Comparison of ENCODE assay signal across 12 cellular contexts in the genomic region with DNA sequence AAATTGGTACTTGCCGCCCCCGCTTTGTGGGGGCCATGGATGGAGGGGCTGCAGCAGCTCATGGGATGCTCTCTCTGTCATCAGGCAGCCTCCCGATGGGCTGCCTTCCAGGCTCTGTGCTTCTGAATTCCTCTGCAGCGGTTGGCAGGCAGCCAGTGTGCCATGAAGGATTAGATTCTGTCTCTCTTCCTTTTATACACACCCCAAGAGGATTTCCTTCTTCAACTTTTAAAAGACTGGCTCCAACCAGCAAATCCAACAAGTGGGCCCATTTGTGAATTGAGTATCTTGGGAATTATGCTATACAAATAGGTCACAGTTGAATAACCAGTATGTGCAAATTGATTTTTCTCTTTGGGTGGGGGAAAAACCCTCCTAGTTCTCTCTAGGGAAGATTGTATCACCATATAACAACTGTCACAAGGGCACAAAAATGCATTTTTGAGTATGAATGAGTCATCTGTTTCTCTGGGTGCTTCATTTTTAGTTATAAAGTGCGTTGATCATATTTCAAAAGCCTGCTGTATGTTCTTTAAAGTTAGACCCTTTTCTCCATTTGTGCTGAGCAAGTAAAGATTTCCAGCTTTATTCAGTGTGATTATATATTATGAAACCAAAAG.
DNase-seq lines count a peak whose midpoint lies in the region; ATAC-seq, FAIRE-seq and TF ChIP-seq lines count a peak whose summit lies in the region.
"Had no signal": no experiment of that assay in that cellular context is flagged by ENCODE, and none has a peak within 500 bp of the region (broad histone marks: within the 10 kb centered on the region; RNA-seq: fewer than 3 reads in every experiment).

No MANE protein-coding gene starts in this region.

- no peaks in the 10 kb centered on the region for H3K27me3 Mint-ChIP-seq in HFFc6 (ENCODE audit: insufficient read depth)
- H3K27me3 Mint-ChIP-seq in effector memory CD8-positive, alpha-beta T cell, result no peaks in the 10 kb centered on the region
- H3K27me3 Mint-ChIP-seq: CD4-positive, CD25-positive, alpha-beta regulatory T cell had no signal

- H2AFZ ChIP-seq in ACC112 (ENCODE audit: low read length, unreplicated experiment) (peak overlapping the region; percentile 25), keratinocyte (ENCODE audit: control insufficient read depth, low read length) (no peak overlapping the region)

- H3K4me2 ChIP-seq in keratinocyte (ENCODE audit: control insufficient read depth, extremely low read depth, insufficient read depth, low read depth, low read length), result no peak overlapping the region

- H3K36me3 ChIP-seq in ACC112 (ENCODE audit: insufficient read depth, low read length) (no peaks in the 10 kb centered on the region), keratinocyte (ENCODE audit: control insufficient read depth in 2 of 2, extremely low read depth in 1 of 2, insufficient read depth in 2 of 2, low read length in 2 of 2) (no peaks in the 10 kb centered on the region)

- H3K9me3 Mint-ChIP-seq in HFFc6, result no peaks in the 10 kb centered on the region
- peaks cover 4 to 7% of the 10 kb centered on the region in 2 donors for H3K9me3 Mint-ChIP-seq in effector memory CD8-positive, alpha-beta T cell

- FAIRE-seq in keratinocyte (lab: Jason Lieb, UNC) (peak; percentile 5), RCC 7860 (lab: Jason Lieb, UNC) (no peak)

- dilution Hi-C loops in keratinocyte (cut with MboI; ENCODE audit: extremely low pct_ligation_motif_present, low sequenced_read_pairs), result no loop called here

- H3K9me1 ChIP-seq in keratinocyte (ENCODE audit: control insufficient read depth, extremely low read depth, insufficient read depth, low read length), result no peaks in the 10 kb centered on the region

- H3K4me3 Mint-ChIP-seq in HFFc6, result no peak overlapping the region
- no peak overlapping the region for H3K4me3 Mint-ChIP-seq in effector memory CD8-positive, alpha-beta T cell
- H3K4me3 Mint-ChIP-seq: CD4-positive, CD25-positive, alpha-beta regulatory T cell had no signal

- H3K27me3 ChIP-seq in ACC112 (ENCODE audit: insufficient read depth, low read length), result no peaks in the 10 kb centered on the region
- no peaks in the 10 kb centered on the region for H3K27me3 ChIP-seq in keratinocyte (ENCODE audit: control insufficient read depth, extremely low read depth, insufficient read depth, low read length)

- H3K4me3 ChIP-seq in ACC112 (ENCODE audit: low read depth, low read length) (0 out of 2 replicates have a peak overlapping the region, but pooled peaks have one; percentile 4), keratinocyte (ENCODE audit: control insufficient read depth in 2 of 3, extremely low read depth in 1 of 3, insufficient read depth in 2 of 3, low read depth in 1 of 3, low read length in 3 of 3) (no peak overlapping the region)
- H3K4me3 ChIP-seq: skin epidermis had no signal

- no peak overlapping the region for H3K9ac ChIP-seq in keratinocyte (ENCODE audit: control insufficient read depth, extremely low read depth, insufficient read depth, low read length)

- peaks cover 19% of the 10 kb centered on the region for H3K4me1 ChIP-seq in ACC112 (ENCODE audit: control insufficient read depth, insufficient read depth, low read length, unreplicated experiment)
- peaks cover 7% of the 10 kb centered on the region for H3K4me1 ChIP-seq in keratinocyte (ENCODE audit: control insufficient read depth, extremely low read depth, insufficient read depth, low read length)

- H3K36me3 Mint-ChIP-seq in HFFc6 (ENCODE audit: low read depth), result no peaks in the 10 kb centered on the region
- no peaks in the 10 kb centered on the region for H3K36me3 Mint-ChIP-seq in effector memory CD8-positive, alpha-beta T cell (ENCODE audit: insufficient read depth)
- H3K36me3 Mint-ChIP-seq: CD4-positive, CD25-positive, alpha-beta regulatory T cell had no signal

- no peaks in the 10 kb centered on the region for H4K20me1 ChIP-seq in keratinocyte (ENCODE audit: control insufficient read depth, extremely low read depth, insufficient read depth, low read length)

- H3K4me1 Mint-ChIP-seq in HFFc6 (ENCODE audit: low read depth), result peaks cover 28% of the 10 kb centered on the region
- H3K4me1 Mint-ChIP-seq in effector memory CD8-positive, alpha-beta T cell (ENCODE audit: low read depth in 2 of 2), result no peaks in the 10 kb centered on the region

- H3K27ac Mint-ChIP-seq in HFFc6, result no peak overlapping the region
- no peak overlapping the region for H3K27ac Mint-ChIP-seq in effector memory CD8-positive, alpha-beta T cell
- H3K27ac Mint-ChIP-seq: CD4-positive, CD25-positive, alpha-beta regulatory T cell had no signal

- H3K79me2 ChIP-seq in ACC112 (ENCODE audit: control insufficient read depth, insufficient read depth, low read length, unreplicated experiment), result no peaks in the 10 kb centered on the region
- no peaks in the 10 kb centered on the region for H3K79me2 ChIP-seq in keratinocyte (ENCODE audit: control insufficient read depth, insufficient read depth, low read length)

- no peak for TF ChIP-seq CTCF in HFFc6 (IDR thresholded peaks at IDR 0.05)
- no peak for TF ChIP-seq CTCF in keratinocyte (optimal IDR thresholded peaks at IDR 0.05 in 1 of 3, IDR thresholded peaks at IDR 0.05 in 1 of 3, conservative IDR thresholded peaks at IDR 0.05 in 1 of 3; ENCODE audit: extremely low read depth in 1 of 3, insufficient read depth in 2 of 3, low read length in 3 of 3)

- ATAC-seq in effector memory CD8-positive, alpha-beta T cell (replicated peaks), result no peak

- peak overlapping the region; percentile 56 for H3K27ac ChIP-seq in ACC112 (ENCODE audit: low read depth, low read length)
- H3K27ac ChIP-seq in keratinocyte (ENCODE audit: control insufficient read depth, insufficient read depth, low read length), result no peak overlapping the region
- H3K27ac ChIP-seq: skin epidermis had no signal

- DNase-seq in HFFc6, result peak; percentile 26
- peak; percentile 69 for DNase-seq in amniotic epithelial cell (ENCODE audit: low read depth)
- DNase-seq in keratinocyte (ENCODE audit: low read depth, low spot score), result no peak
- DNase-seq in effector memory CD8-positive, alpha-beta T cell, result no peak
- no peak for DNase-seq in activated CD8-positive, alpha-beta memory T cell treated with anti-CD3 and anti-CD28 coated beads, Interleukin-2, amount 50 U/mL, for 4 hours
- no peak for DNase-seq in SIG-M5 (lab: John Stamatoyannopoulos, UW)
- DNase-seq in RCC 7860 (ENCODE audit: low spot score), result no peak
- DNase-seq: CD4-positive, CD25-positive, alpha-beta regulatory T cell; dermis blood vessel endothelial cell; stimulated activated naive CD4-positive, alpha-beta T cell had no signal

- H3K9me3 ChIP-seq in keratinocyte (ENCODE audit: control insufficient read depth, low read depth, low read length), result no peaks in the 10 kb centered on the region

Comparison
In these comparisons a context has a peak if more than half of its experiments do, and no peak if none do; other contexts are left out.
1. DNase-seq: peak in HFFc6 (single experiment) and amniotic epithelial cell (single experiment); none in keratinocyte (single experiment), effector memory CD8-positive, alpha-beta T cell (0 of 3), activated CD8-positive, alpha-beta memory T cell treated with anti-CD3 and anti-CD28 coated beads, Interleukin-2, amount 50 U/mL, for 4 hours (single experiment), SIG-M5 (single experiment) and RCC 7860 (single experiment).